ENCODE assay signal across 10 cellular contexts in genomic region chr6:29696147-29697129, GRCh38. TPM values are rescaled to one million over a fixed set of nuclear protein-coding genes. Genes with fewer than 3 reads are reported as not detected.
DNase-seq lines count a peak whose midpoint lies in the region; ATAC-seq, FAIRE-seq and TF ChIP-seq lines count a peak whose summit lies in the region.
"Had no signal": no experiment of that assay in that cellular context is flagged by ENCODE, and none has a peak within 500 bp of the region (broad histone marks: within the 10 kb centered on the region; RNA-seq: fewer than 3 reads in every experiment).

No MANE protein-coding gene starts in this region.

- no peak overlapping the region for H3K27ac ChIP-seq in VCaP
- H3K27ac ChIP-seq: pancreas had no signal

- no peak for TF ChIP-seq POLR2A in GM12892 (IDR thresholded peaks at IDR 0.05; ENCODE audit: low read depth, low read length)

- FAIRE-seq in GM12892 (lab: Jason Lieb, UNC): no peak
- FAIRE-seq: astrocyte, pancreas had no signal

- ATAC-seq in sciatic nerve (no peak), GM21526 (IDR thresholded peaks at IDR 0.05; ENCODE audit: low FRiP score, unreplicated experiment) (no peak)

- intact Hi-C loops in sciatic nerve (cut with DNase I): no loop called here

- TF ChIP-seq CTCF in GM20000 (IDR thresholded peaks at IDR 0.05; ENCODE audit: extremely low read depth, missing control alignments) (peak; percentile 23), VCaP (conservative IDR thresholded peaks at IDR 0.05) (peak; percentile 90)

- DNase-seq in Ammon's horn (ENCODE audit: low spot score) (peak; percentile 27), GM20000 (ENCODE audit: low spot score) (peak; percentile 44), islet precursor cell (peak; percentile 66), sciatic nerve (ENCODE audit: low spot score) (no peak), GM12892 (ENCODE audit: insufficient read length) (no peak)
- DNase-seq in central memory CD4-positive, alpha-beta T cell: no peak
- DNase-seq: pancreas had no signal

RNA-seq across cellular contexts. Expression of gene ZFP57, which starts 15.5 kb away (rescaled TPM):
- not detected for total RNA-seq in sciatic nerve
- not detected for polyA plus RNA-seq in GM12892 (2012; ENCODE audit: missing spikeins)

RNA-seq across cellular contexts. Expression of gene HLA-F, which starts 26.8 kb away (rescaled TPM):
- total RNA-seq in sciatic nerve: 71.2 TPM
- polyA plus RNA-seq in GM12892 (2012; ENCODE audit: missing spikeins): 413 TPM

RNA-seq across cellular contexts. Expression of gene MOG, which starts 39.5 kb away (rescaled TPM):
- not detected for total RNA-seq in sciatic nerve
- not detected for polyA plus RNA-seq in GM12892 (2012; ENCODE audit: missing spikeins)
- total RNA-seq: astrocyte, pancreas had no signal
- polyA plus RNA-seq: pancreas had no signal

Comparison
In these comparisons a context has a peak if more than half of its experiments do, and no peak if none do; other contexts are left out.
1. DNase-seq: peak in Ammon's horn (single experiment), GM20000 (single experiment) and islet precursor cell (single experiment); none in central memory CD4-positive, alpha-beta T cell (single experiment), sciatic nerve (single experiment) and GM12892 (single experiment).